In the genomic region with DNA sequence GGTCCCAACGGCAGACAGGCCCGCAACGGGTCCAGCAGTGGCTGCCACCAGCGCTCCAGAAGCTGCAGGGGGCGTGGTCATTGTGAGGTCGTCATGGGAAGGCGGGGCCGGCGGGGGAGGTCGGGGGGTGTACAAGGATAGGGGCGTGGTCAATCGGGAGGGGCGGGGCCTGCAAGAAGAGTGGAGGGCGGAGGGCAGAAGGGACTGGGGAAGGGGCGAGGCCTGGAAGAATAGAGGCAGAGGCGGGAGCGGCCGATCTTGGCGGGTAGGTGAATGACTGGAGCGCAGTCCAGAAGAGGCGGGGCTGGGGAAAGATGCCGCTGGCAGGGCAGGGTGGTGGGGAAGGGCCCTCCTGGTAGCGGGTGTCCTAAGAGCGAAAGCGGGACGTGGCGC, we compare ENCODE assay signal across 8 cellular contexts. TPM values are rescaled to one million over a fixed set of nuclear protein-coding genes. Genes with fewer than 3 reads are reported as not detected.
DNase-seq lines count a peak whose midpoint lies in the region; TF ChIP-seq lines count a peak whose summit lies in the region.

No MANE protein-coding gene starts in this region.

- WGBS in adrenal gland, 4 donors: 1 to 2% (median 1%) methylated on average over 18 to 27 of the region's 27 CpGs
- WGBS in ovary, 3 donors: 1 to 2% (median 2%) methylated on average over 27 of the region's 27 CpGs

- H3K4me3 Mint-ChIP-seq in T-helper 1 cell treated with Interleukin-12 subunit alpha and Interleukin-12 subunit beta and Interleukin-4 antibody, amounts not matched to agents 30 μg/mL and 1 μg/mL, for 36 hours: peak overlapping the region; percentile 81

- H3K9me3 Mint-ChIP-seq in T-helper 1 cell treated with Interleukin-12 subunit alpha and Interleukin-12 subunit beta and Interleukin-4 antibody, amounts not matched to agents 30 μg/mL and 1 μg/mL, for 36 hours: no peaks in the 10 kb centered on the region

- no peaks in the 10 kb centered on the region for H3K27me3 ChIP-seq in adrenal gland
- no peaks in the 10 kb centered on the region for H3K27me3 ChIP-seq in ovary

- H3K36me3 Mint-ChIP-seq in T-helper 1 cell treated with Interleukin-12 subunit alpha and Interleukin-12 subunit beta and Interleukin-4 antibody, amounts not matched to agents 30 μg/mL and 1 μg/mL, for 36 hours (ENCODE audit: low read depth): peaks cover 6% of the 10 kb centered on the region

- no peak for TF ChIP-seq EP300 in ovary (IDR thresholded peaks at IDR 0.05)

- peak; percentile 94 for DNase-seq in AG08395 (ENCODE audit: low spot score)
- peak in 72 of 76 experiments; percentile 27 to 98 (median 85) for DNase-seq in HUDEP-2 (lab: John Stamatoyannopoulos, UW; ENCODE audit: unreplicated experiment in 76 of 76)
- peak; percentile 97 to 99 (median 98) for DNase-seq in adrenal gland
- peak; percentile 97 for DNase-seq in cardiac septum (ENCODE audit: low spot score)
- peak; percentile 95 to 98 (median 97) for DNase-seq in ovary
- no peak for DNase-seq in NCI-H446 (lab: John Stamatoyannopoulos, UW)

- H3K27ac ChIP-seq in adrenal gland: peak overlapping the region; percentile 70 to 94 (median 93)
- H3K27ac ChIP-seq in ovary: peak overlapping the region; percentile 72 to 86
- peak overlapping the region; percentile 60 for H3K27ac ChIP-seq in temporal lobe (ENCODE audit: low read depth, low read length)

- peaks cover 24% of the 10 kb centered on the region for H3K4me1 Mint-ChIP-seq in T-helper 1 cell treated with Interleukin-12 subunit alpha and Interleukin-12 subunit beta and Interleukin-4 antibody, amounts not matched to agents 30 μg/mL and 1 μg/mL, for 36 hours (ENCODE audit: low read depth)

- H3K4me1 ChIP-seq in adrenal gland (replicated peaks in 1 of 2) (peaks cover 11 to 25% of the 10 kb centered on the region in 2 donors), ovary (ENCODE audit: insufficient read depth) (peaks cover 4% of the 10 kb centered on the region)

- intact Hi-C loops in adrenal gland (cut with DNase I): loop anchor here in 1 of 2 donors (10.0 kb wide), 1 partner anchor 54 kb away; no protein-coding TSS in a partner anchor
- intact Hi-C loops in cardiac septum (cut with DNase I): loop anchor here (5.0 kb wide), 1 partner anchor 126 kb away; no protein-coding TSS in a partner anchor
- intact Hi-C loops in ovary (cut with DNase I): loop anchor here in 2 of 4 donors (5.0 to 10.0 kb wide), 3 partner anchors 41 to 84 kb away; partner anchors contain the start of gene AP2A1 (in 1 of the 2)

- peak in 1 of 2 donors; percentile 83 for TF ChIP-seq POLR2A in adrenal gland (IDR thresholded peaks at IDR 0.05)
- peak; percentile 74 for TF ChIP-seq POLR2A in ovary (IDR thresholded peaks at IDR 0.05)

- H3K27ac Mint-ChIP-seq in T-helper 1 cell treated with Interleukin-12 subunit alpha and Interleukin-12 subunit beta and Interleukin-4 antibody, amounts not matched to agents 30 μg/mL and 1 μg/mL, for 36 hours: peak overlapping the region; percentile 68

- H3K9me3 ChIP-seq in adrenal gland (replicated peaks in 1 of 3) (no peaks in the 10 kb centered on the region), ovary (no peaks in the 10 kb centered on the region)

- peak overlapping the region; percentile 12 to 77 (median 58) for H3K4me3 ChIP-seq in adrenal gland
- peak overlapping the region; percentile 81 for H3K4me3 ChIP-seq in ovary

- no peak for TF ChIP-seq CTCF in adrenal gland (IDR thresholded peaks at IDR 0.05)
- no peak for TF ChIP-seq CTCF in ovary (IDR thresholded peaks at IDR 0.05)

- no peaks in the 10 kb centered on the region for H3K27me3 Mint-ChIP-seq in T-helper 1 cell treated with Interleukin-12 subunit alpha and Interleukin-12 subunit beta and Interleukin-4 antibody, amounts not matched to agents 30 μg/mL and 1 μg/mL, for 36 hours (ENCODE audit: low read depth)

- H3K36me3 ChIP-seq in adrenal gland (replicated peaks in 1 of 2) (peaks cover 0 to 17% of the 10 kb centered on the region in 2 donors), ovary (no peaks in the 10 kb centered on the region)

RNA-seq across cellular contexts. Expression of gene FUZ, which starts 4.3 kb away (rescaled TPM):
- total RNA-seq in adrenal gland (10 to 100 TPM; 22.0 to 72.5 (median 45.7) TPM), cardiac septum (13.7 TPM), ovary (10 to 100 TPM; 23.3 to 48.6 (median 27.5) TPM), temporal lobe (9.8 TPM)
- polyA plus RNA-seq in adrenal gland (10 to 100 TPM in 2 of 3 donors, 1 to 10 TPM in 1; 7.6 to 62.0 (median 47.7) TPM), ovary (10 to 100 TPM; 13.4 to 36.9 TPM)

RNA-seq across cellular contexts. Expression of gene MED25, which starts 9.3 kb away (rescaled TPM):
- total RNA-seq in adrenal gland (100 to 1,000 TPM in 5 of 8 donors, 10 to 100 TPM in 3; 78.3 to 211 (median 107) TPM), cardiac septum (33.0 TPM), ovary (10 to 100 TPM; 30.3 to 89.9 (median 85.3) TPM), temporal lobe (19.2 TPM)
- polyA plus RNA-seq in adrenal gland (100 to 1,000 TPM in 2 of 3 donors, 10 to 100 TPM in 1; 71.2 to 457 (median 299) TPM), ovary (10 to 100 TPM; 34.3 to 67.4 TPM)

RNA-seq across cellular contexts. Expression of gene AP2A1, which starts 42.0 kb away (rescaled TPM):
- total RNA-seq in adrenal gland (100 to 1,000 TPM; 199 to 455 (median 265) TPM), cardiac septum (63.9 TPM), ovary (100 to 1,000 TPM in 3 of 7 donors, 10 to 100 TPM in 4; 56.0 to 126 (median 99.3) TPM), temporal lobe (44.5 TPM)
- polyA plus RNA-seq in adrenal gland (100 to 1,000 TPM in 1 of 3 donors, 10 to 100 TPM in 2; 71.5 to 131 (median 90.3) TPM), ovary (10 to 100 TPM; 37.8 to 72.2 TPM)

RNA-seq across cellular contexts. Expression of gene PTOV1, which starts 42.2 kb away (rescaled TPM):
- 100 to 1,000 TPM; 163 to 568 (median 275) TPM for total RNA-seq in adrenal gland
- polyA plus RNA-seq in adrenal gland: 100 to 1,000 TPM in 2 of 3 donors, 10 to 100 TPM in 1; 78.7 to 620 (median 409) TPM
- 95.8 TPM for total RNA-seq in cardiac septum
- 100 to 1,000 TPM; 108 to 256 (median 206) TPM for total RNA-seq in ovary
- polyA plus RNA-seq in ovary: 100 to 1,000 TPM in 1 of 2 donors, 10 to 100 TPM in 1; 22.2 to 186 TPM
- total RNA-seq in temporal lobe: 84.8 TPM

RNA-seq across cellular contexts. Expression of gene TSKS, which starts 45.7 kb away (rescaled TPM):
- total RNA-seq in adrenal gland (under 1 TPM in 4 of 8 donors, not detected in 4; 0.14 to 0.47 (median 0.35) TPM), cardiac septum (0.24 TPM), ovary (under 1 TPM in 3 of 7 donors, not detected in 4; 0.32 to 0.71 (median 0.46) TPM), temporal lobe (not detected)
- polyA plus RNA-seq in adrenal gland (1 to 10 TPM in 1 of 3 donors, under 1 TPM in 1, not detected in 1; 0.94 to 1.7 TPM), ovary (under 1 TPM; 0.15 to 0.30 TPM)

Comparison
In these comparisons a context has a peak if more than half of its experiments do, and no peak if none do; other contexts are left out.
1. DNase-seq: peak in AG08395 (single experiment), HUDEP-2 (72 of 76), adrenal gland (7 of 7), cardiac septum (single experiment) and ovary (5 of 5); none in NCI-H446 (0 of 2).
2. Peak in every context shown above with its lines, with median percentiles within 50 percentile points of each other: H3K27ac ChIP-seq.